18 cellular contexts compared by ENCODE assay signal in the genomic region with DNA sequence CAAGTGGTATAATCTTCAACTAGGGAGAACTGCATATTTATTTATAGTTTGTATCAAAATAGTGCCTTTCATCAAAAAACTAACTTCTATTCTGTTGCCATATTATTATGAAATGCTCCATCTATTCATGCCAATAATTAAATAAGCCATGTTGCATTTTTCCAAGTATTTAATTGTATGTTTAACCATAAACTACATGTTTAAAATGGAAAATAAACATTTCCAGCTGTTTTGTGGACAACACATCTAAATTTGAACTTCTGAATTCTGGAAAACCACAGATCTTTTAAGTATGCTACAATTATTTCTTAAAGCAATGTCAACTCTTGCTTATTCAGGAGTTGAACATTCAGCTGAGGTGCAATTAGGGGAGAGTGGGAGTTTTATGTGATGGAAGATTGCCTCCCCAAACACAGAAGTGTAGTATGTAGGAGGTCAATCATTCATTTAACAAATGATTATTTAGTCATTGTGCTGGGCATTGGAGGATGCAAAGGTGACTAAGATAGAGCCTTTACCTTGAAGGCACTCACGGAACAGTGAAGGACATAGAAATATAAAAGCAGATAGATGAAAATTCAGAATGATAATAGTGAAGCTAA.
"Had no signal": no experiment of that assay in that cellular context is flagged by ENCODE, and none has a peak within 500 bp of the region (broad histone marks: within the 10 kb centered on the region; RNA-seq: fewer than 3 reads in every experiment).

No MANE protein-coding gene starts in this region.

- H3K27me3 ChIP-seq: gastrocnemius medialis, neutrophil, testis, tibial nerve, vagina had no signal

- DNase-seq: dermis blood vessel endothelial cell; erythroblast; gastrocnemius medialis; heart right ventricle; islet precursor cell; left cardiac atrium; naive thymus-derived CD8-positive, alpha-beta T cell; psoas muscle; stimulated activated CD4-positive, alpha-beta T cell treated with anti-CD3 and anti-CD28 coated beads, Interleukin-2, amount 100 ng/mL, for 24 hours; stimulated activated CD4-positive, alpha-beta T cell treated with anti-CD3 and anti-CD28 coated beads, Interleukin-4, amount 100 ng/mL, for 4 hours; stimulated activated naive B cell treated with anti-CD40 and anti-IgM and Interleukin-4, amounts not matched to agents 10 μg/mL and 1 μg/mL and 100 μg/mL, for 72 hours; stimulated activated naive CD8-positive, alpha-beta T cell treated with anti-CD3 and anti-CD28 coated beads, Interleukin-15, amount 100 ng/mL, for 72 hours; testis; upper lobe of right lung had no signal

- H3K27ac ChIP-seq: gastrocnemius medialis, heart right ventricle, neutrophil, psoas muscle, skin epidermis, testis, tibial nerve, upper lobe of right lung, vagina had no signal

- H3K4me1 Mint-ChIP-seq: naive thymus-derived CD8-positive, alpha-beta T cell; stimulated activated naive CD8-positive, alpha-beta T cell treated with anti-CD3 and anti-CD28 coated beads, Interleukin-15, amount 100 ng/mL, for 72 hours had no signal

- H3K9me3 Mint-ChIP-seq: stimulated activated naive CD8-positive, alpha-beta T cell treated with anti-CD3 and anti-CD28 coated beads, Interleukin-15, amount 100 ng/mL, for 72 hours had no signal

- H3K36me3 Mint-ChIP-seq: stimulated activated naive B cell treated with anti-CD40 and anti-IgM and Interleukin-4, amounts not matched to agents 10 μg/mL and 1 μg/mL and 100 μg/mL, for 72 hours had no signal

- H3K9me3 ChIP-seq: gastrocnemius medialis, neutrophil, psoas muscle, testis, upper lobe of right lung, vagina had no signal

- ATAC-seq: gastrocnemius medialis; heart right ventricle; left cardiac atrium; naive thymus-derived CD8-positive, alpha-beta T cell; psoas muscle; stimulated activated naive B cell treated with anti-CD40 and anti-IgM and Interleukin-4, amounts not matched to agents 10 μg/mL and 1 μg/mL and 100 μg/mL, for 72 hours; stimulated activated naive CD8-positive, alpha-beta T cell treated with anti-CD3 and anti-CD28 coated beads, Interleukin-15, amount 100 ng/mL, for 72 hours; upper lobe of right lung had no signal

- H3K27ac Mint-ChIP-seq: naive thymus-derived CD8-positive, alpha-beta T cell; stimulated activated naive B cell treated with anti-CD40 and anti-IgM and Interleukin-4, amounts not matched to agents 10 μg/mL and 1 μg/mL and 100 μg/mL, for 72 hours; stimulated activated naive CD8-positive, alpha-beta T cell treated with anti-CD3 and anti-CD28 coated beads, Interleukin-15, amount 100 ng/mL, for 72 hours had no signal

- H3K4me3 ChIP-seq: gastrocnemius medialis, heart right ventricle, psoas muscle, skin epidermis, testis, tibial nerve, upper lobe of right lung, vagina had no signal

- H3K36me3 ChIP-seq: gastrocnemius medialis, heart right ventricle, neutrophil, tibial nerve, upper lobe of right lung, vagina had no signal

- H3K4me3 Mint-ChIP-seq: naive thymus-derived CD8-positive, alpha-beta T cell; stimulated activated naive B cell treated with anti-CD40 and anti-IgM and Interleukin-4, amounts not matched to agents 10 μg/mL and 1 μg/mL and 100 μg/mL, for 72 hours; stimulated activated naive CD8-positive, alpha-beta T cell treated with anti-CD3 and anti-CD28 coated beads, Interleukin-15, amount 100 ng/mL, for 72 hours had no signal

- H3K4me1 ChIP-seq: psoas muscle, testis, upper lobe of right lung, vagina had no signal
